Comparison of ENCODE assay signal across 8 cellular contexts in genomic region chr21:35428489-35428888, GRCh38.
DNase-seq lines count a peak whose midpoint lies in the region; ATAC-seq and TF ChIP-seq lines count a peak whose summit lies in the region.
"Had no signal": no experiment of that assay in that cellular context is flagged by ENCODE, and none has a peak within 500 bp of the region (broad histone marks: within the 10 kb centered on the region; RNA-seq: fewer than 3 reads in every experiment).

No MANE protein-coding gene starts in this region.

- peaks cover 4 to 21% (median 18%) of the 10 kb centered on the region in 5 donors for H3K9me3 ChIP-seq in subcutaneous abdominal adipose tissue (ENCODE audit: control insufficient read depth in 5 of 5, low read length in 5 of 5)

- DNase-seq in activated CD4-positive, alpha-beta T cell treated with anti-CD3 and anti-CD28 coated beads for 24 hours (ENCODE audit: low read depth in 2 of 2) = peak; percentile 4 to 15
- DNase-seq in astrocyte of the spinal cord (ENCODE audit: low read depth, low spot score) (peak; percentile 50), mucosa of gallbladder (ENCODE audit: low spot score) (peak; percentile 15), OCI-M2 (lab: John Stamatoyannopoulos, UW; ENCODE audit: unreplicated experiment) (no peak), UCSD-AML1 (lab: John Stamatoyannopoulos, UW; ENCODE audit: unreplicated experiment) (no peak)
- DNase-seq: NCI-H1694 treated with DMSO at 0.1 percent for 48 hours had no signal

- H3K9ac ChIP-seq in subcutaneous abdominal adipose tissue (ENCODE audit: low read length in 5 of 5) = peak overlapping the region in 3 of 5 donors; percentile 8 to 79 (median 30)

- peak overlapping the region; percentile 85 for H3K27ac ChIP-seq in subcutaneous abdominal adipose tissue (ENCODE audit: low read depth, low read length)

- no peak for TF ChIP-seq CTCF in astrocyte of the spinal cord (IDR thresholded peaks at IDR 0.05; ENCODE audit: low read depth, low read length)

- peaks cover 0 to 3% (median 0%) of the 10 kb centered on the region in 5 donors for H3K27me3 ChIP-seq in subcutaneous abdominal adipose tissue (ENCODE audit: control insufficient read depth in 5 of 5, insufficient read depth in 4 of 5, low read length in 5 of 5)

- ATAC-seq in HG02678 (IDR thresholded peaks at IDR 0.05; ENCODE audit: unreplicated experiment) = no peak

- H3K36me3 ChIP-seq in subcutaneous abdominal adipose tissue (ENCODE audit: control insufficient read depth in 5 of 5, insufficient read depth in 5 of 5, low read length in 5 of 5) = no peaks in the 10 kb centered on the region

- H3K4me1 ChIP-seq in subcutaneous abdominal adipose tissue (ENCODE audit: control insufficient read depth in 5 of 5, insufficient read depth in 5 of 5, low read length in 5 of 5) = peaks cover 0 to 18% (median 9%) of the 10 kb centered on the region in 5 donors

- in situ Hi-C loops in astrocyte of the spinal cord (cut with HindIII; ENCODE audit: low sequenced_read_pairs) = no loop called here

- H3K4me3 ChIP-seq in astrocyte of the spinal cord (ENCODE audit: low read depth, low read length) = no peak overlapping the region
- peak overlapping the region in 1 of 5 donors; percentile 3 for H3K4me3 ChIP-seq in subcutaneous abdominal adipose tissue (ENCODE audit: low read depth in 1 of 5, low read length in 5 of 5)

Comparison
In these comparisons a context has a peak if more than half of its experiments do, and no peak if none do; other contexts are left out.
1. DNase-seq: peak in activated CD4-positive, alpha-beta T cell treated with anti-CD3 and anti-CD28 coated beads for 24 hours (2 of 2), astrocyte of the spinal cord (single experiment) and mucosa of gallbladder (single experiment); none in OCI-M2 (single experiment) and UCSD-AML1 (single experiment).